ENCODE assay signal across 12 cellular contexts in genomic region chr18:79397830-79398761, GRCh38. TPM values are rescaled to one million over a fixed set of nuclear protein-coding genes. Genes with fewer than 3 reads are reported as not detected.
DNase-seq lines count a peak whose midpoint lies in the region; ATAC-seq and TF ChIP-seq lines count a peak whose summit lies in the region.
"Had no signal": no experiment of that assay in that cellular context is flagged by ENCODE, and none has a peak within 500 bp of the region (broad histone marks: within the 10 kb centered on the region; RNA-seq: fewer than 3 reads in every experiment).

No MANE protein-coding gene starts in this region.

- peaks cover 68% of the 10 kb centered on the region for H3K4me1 ChIP-seq in left ventricle myocardium inferior
- peaks cover 21 to 67% (median 54%) of the 10 kb centered on the region in 9 donors for H3K4me1 ChIP-seq in heart right ventricle

- TF ChIP-seq CTCF in left ventricle myocardium inferior (IDR thresholded peaks at IDR 0.05; ENCODE audit: borderline replicate concordance) (no peak), heart right ventricle (IDR thresholded peaks at IDR 0.05) (no peak), coronary artery (IDR thresholded peaks at IDR 0.05) (no peak)

- DNase-seq in left ventricle myocardium inferior, result peak; percentile 15
- no peak for DNase-seq in heart right ventricle
- no peak for DNase-seq in activated naive CD8-positive, alpha-beta T cell treated with anti-CD3 and anti-CD28 coated beads, Interleukin-2, amount 10 ng/mL, durations not matched to agents 7 days and 5 days
- peak; percentile 23 for DNase-seq in midbrain (lab: John Stamatoyannopoulos, UW)
- no peak for DNase-seq in coronary artery (ENCODE audit: low spot score)
- DNase-seq in cerebellum (ENCODE audit: low spot score), result no peak
- DNase-seq in DMS79 (lab: John Stamatoyannopoulos, UW), result no peak
- DNase-seq: activated CD4-positive, alpha-beta T cell treated with anti-CD3 and anti-CD28 coated beads for 4 hours; NCI-H2029; PC-3; stimulated activated CD8-positive, alpha-beta memory T cell treated with anti-CD3 and anti-CD28 coated beads, Interleukin-4, amount 100 ng/mL, for 48 hours had no signal

- no peaks in the 10 kb centered on the region for H3K9me3 Mint-ChIP-seq in activated naive CD8-positive, alpha-beta T cell treated with anti-CD3 and anti-CD28 coated beads, Interleukin-2, amount 10 ng/mL, durations not matched to agents 7 days and 5 days

- H3K4me3 ChIP-seq in left ventricle myocardium inferior (no peak overlapping the region), heart right ventricle (peak overlapping the region in 2 of 10 donors; percentile 59 to 68), coronary artery (no peak overlapping the region)

- peaks cover 6% of the 10 kb centered on the region for H3K36me3 Mint-ChIP-seq in activated naive CD8-positive, alpha-beta T cell treated with anti-CD3 and anti-CD28 coated beads, Interleukin-2, amount 10 ng/mL, durations not matched to agents 7 days and 5 days

- no peak overlapping the region for H3K27ac ChIP-seq in left ventricle myocardium inferior (replicated peaks)
- no peak overlapping the region for H3K27ac ChIP-seq in heart right ventricle
- peak overlapping the region in 1 of 2 donors; percentile 9 for H3K27ac ChIP-seq in coronary artery

- 81 to 86% methylated on average over 38 of the region's 38 CpGs for WGBS in heart right ventricle, 2 donors

- intact Hi-C loops in left ventricle myocardium inferior (cut with micrococcal nuclease) (loop anchor here (5.0 kb wide), 1 partner anchor 64 kb away; no protein-coding TSS in a partner anchor), heart right ventricle (cut with DNase I) (loop anchor here in 6 of 10 donors (2.0 to 10.0 kb wide), 5 partner anchors 59 to 557 kb away; partner anchors contain the start of gene SLC66A2 (in 1 of the 6))

- H3K4me3 Mint-ChIP-seq in activated naive CD8-positive, alpha-beta T cell treated with anti-CD3 and anti-CD28 coated beads, Interleukin-2, amount 10 ng/mL, durations not matched to agents 7 days and 5 days, result peak overlapping the region; percentile 78

- POLR2A ChIA-PET in activated naive CD8-positive, alpha-beta T cell treated with anti-CD3 and anti-CD28 coated beads, Interleukin-2, amount 10 ng/mL, durations not matched to agents 7 days and 5 days (lab: Charles Lee), result interaction anchor here (1.3 to 3.4 kb wide), 2 partner anchors 125 to 281 kb away, joined by 3 to 21 read pairs; no protein-coding TSS in a partner anchor

- H3K9me3 ChIP-seq in left ventricle myocardium inferior (replicated peaks) (no peaks in the 10 kb centered on the region), heart right ventricle (no peaks in the 10 kb centered on the region)

- peaks cover 22% of the 10 kb centered on the region for H3K4me1 Mint-ChIP-seq in activated naive CD8-positive, alpha-beta T cell treated with anti-CD3 and anti-CD28 coated beads, Interleukin-2, amount 10 ng/mL, durations not matched to agents 7 days and 5 days

- H3K27me3 Mint-ChIP-seq in activated naive CD8-positive, alpha-beta T cell treated with anti-CD3 and anti-CD28 coated beads, Interleukin-2, amount 10 ng/mL, durations not matched to agents 7 days and 5 days, result peaks cover 2% of the 10 kb centered on the region

- H3K27me3 ChIP-seq in left ventricle myocardium inferior (ENCODE audit: low read depth), result no peaks in the 10 kb centered on the region
- peaks cover 0 to 35% (median 0%) of the 10 kb centered on the region in 7 donors for H3K27me3 ChIP-seq in heart right ventricle

- H3K36me3 ChIP-seq in left ventricle myocardium inferior (no peaks in the 10 kb centered on the region), heart right ventricle (peaks cover 0 to 4% (median 0%) of the 10 kb centered on the region in 9 donors)

- H3K27ac Mint-ChIP-seq in activated naive CD8-positive, alpha-beta T cell treated with anti-CD3 and anti-CD28 coated beads, Interleukin-2, amount 10 ng/mL, durations not matched to agents 7 days and 5 days, result peak overlapping the region; percentile 25

- ATAC-seq in heart right ventricle (no peak), HG02970 (IDR thresholded peaks at IDR 0.05; ENCODE audit: low FRiP score, unreplicated experiment) (no peak)
- no peak for ATAC-seq in activated naive CD8-positive, alpha-beta T cell treated with anti-CD3 and anti-CD28 coated beads, Interleukin-2, amount 10 ng/mL, durations not matched to agents 7 days and 5 days (ENCODE audit: low read depth)
- ATAC-seq: PC-3 had no signal

RNA-seq across cellular contexts. Expression of gene NFATC1, which starts 2.4 kb away (rescaled TPM):
- 18.3 TPM for total RNA-seq in left ventricle myocardium inferior
- total RNA-seq in heart right ventricle, result 10 to 100 TPM; 14.0 to 23.8 (median 19.0) TPM
- 10 to 100 TPM in 1 of 2 donors, 1 to 10 TPM in 1; 6.3 to 12.0 TPM for polyA plus RNA-seq in heart right ventricle
- 10 to 100 TPM; 46.9 to 50.8 TPM for total RNA-seq in activated naive CD8-positive, alpha-beta T cell treated with anti-CD3 and anti-CD28 coated beads, Interleukin-2, amount 10 ng/mL, durations not matched to agents 7 days and 5 days
- total RNA-seq in cerebellum, result 2.7 TPM

Comparison
In these comparisons a context has a peak if more than half of its experiments do, and no peak if none do; other contexts are left out.
1. DNase-seq: peak in left ventricle myocardium inferior (single experiment) and midbrain (single experiment); none in heart right ventricle (0 of 2), activated naive CD8-positive, alpha-beta T cell treated with anti-CD3 and anti-CD28 coated beads, Interleukin-2, amount 10 ng/mL, durations not matched to agents 7 days and 5 days (single experiment), coronary artery (single experiment), cerebellum (single experiment) and DMS79 (single experiment).